In the genomic region with DNA sequence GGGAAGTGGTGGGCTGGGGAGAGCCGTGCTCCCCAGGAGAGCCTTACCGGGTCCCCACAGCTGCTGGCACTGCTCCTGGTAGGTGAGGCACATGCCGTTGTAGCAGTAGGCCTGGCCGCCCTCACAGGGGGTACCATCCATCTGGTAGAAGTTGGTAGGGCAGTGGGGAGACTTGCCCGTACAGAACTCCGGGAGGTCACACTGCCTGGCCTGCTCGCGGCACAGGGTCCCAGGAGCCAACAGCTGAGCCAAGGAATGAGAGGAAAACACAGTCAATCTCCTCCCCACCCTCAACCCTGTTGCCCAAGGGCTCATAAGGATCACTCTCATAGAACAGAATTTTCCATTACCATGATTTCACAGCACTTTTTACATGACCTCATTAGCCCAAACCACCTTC, we compare ENCODE assay signal across 20 cellular contexts. TPM values are rescaled to one million over a fixed set of nuclear protein-coding genes. Genes with fewer than 3 reads are reported as not detected.
"Had no signal": no experiment of that assay in that cellular context is flagged by ENCODE, and none has a peak within 500 bp of the region (broad histone marks: within the 10 kb centered on the region; RNA-seq: fewer than 3 reads in every experiment).

No MANE protein-coding gene starts in this region.

- H3K9me3 Mint-ChIP-seq: activated naive CD8-positive, alpha-beta T cell treated with anti-CD3 and anti-CD28 coated beads for 36 hours had no signal

- H3K36me3 Mint-ChIP-seq: activated naive CD8-positive, alpha-beta T cell treated with anti-CD3 and anti-CD28 coated beads for 36 hours; natural killer cell had no signal

- H3K36me3 ChIP-seq: WERI-Rb-1 had no signal

- H3K27me3 Mint-ChIP-seq: activated naive CD8-positive, alpha-beta T cell treated with anti-CD3 and anti-CD28 coated beads for 36 hours; progenitor cell of endocrine pancreas; stimulated activated naive CD8-positive, alpha-beta T cell treated with anti-CD3 and anti-CD28 coated beads, Interleukin-15, Interleukin-2, amounts not matched to agents 100 ng/mL and 50 ng/mL, for 24 hours had no signal

- H3K4me1 Mint-ChIP-seq: activated naive CD8-positive, alpha-beta T cell treated with anti-CD3 and anti-CD28 coated beads for 36 hours had no signal

- H3K4me3 Mint-ChIP-seq: activated naive CD8-positive, alpha-beta T cell treated with anti-CD3 and anti-CD28 coated beads for 36 hours; natural killer cell; stimulated activated naive CD8-positive, alpha-beta T cell treated with anti-CD3 and anti-CD28 coated beads, Interleukin-15, Interleukin-2, amounts not matched to agents 100 ng/mL and 50 ng/mL, for 24 hours had no signal

- DNase-seq: activated CD4-positive, alpha-beta T cell treated with anti-CD3 and anti-CD28 coated beads, Interleukin-2, amount 50 U/mL, for 1 hour; activated gamma-delta T cell treated with Interleukin-2 at 50 U/mL for 16 hours; activated naive CD8-positive, alpha-beta T cell treated with anti-CD3 and anti-CD28 coated beads for 36 hours; activated T-cell treated with anti-CD3 and anti-CD28 coated beads for 4 hours; anterior cingulate cortex; glutamatergic neuron; left cardiac atrium; mammary epithelial cell; mucosa of descending colon; natural killer cell; nucleus accumbens; right lobe of liver; SW 1271; WERI-Rb-1 had no signal

- H3K27ac Mint-ChIP-seq: activated naive CD8-positive, alpha-beta T cell treated with anti-CD3 and anti-CD28 coated beads for 36 hours; natural killer cell; progenitor cell of endocrine pancreas; stimulated activated naive CD8-positive, alpha-beta T cell treated with anti-CD3 and anti-CD28 coated beads, Interleukin-15, Interleukin-2, amounts not matched to agents 100 ng/mL and 50 ng/mL, for 24 hours had no signal

- ATAC-seq: mucosa of descending colon, natural killer cell had no signal

- H3K27ac ChIP-seq: esophagus muscularis mucosa, right lobe of liver, WERI-Rb-1 had no signal

- H3K9me3 ChIP-seq: esophagus muscularis mucosa, mucosa of descending colon, right lobe of liver had no signal

- H3K27me3 ChIP-seq: esophagus muscularis mucosa, right lobe of liver had no signal

- H3K4me3 ChIP-seq: esophagus muscularis mucosa, mucosa of descending colon, right lobe of liver had no signal

RNA-seq across cellular contexts. Expression of a gene that starts 36.8 kb away (rescaled TPM):
- total RNA-seq: cerebellum, dermis microvascular lymphatic vessel endothelial cell, progenitor cell of endocrine pancreas, temporal lobe had no signal
